ENCODE assay signal across 20 cellular contexts in the genomic region with DNA sequence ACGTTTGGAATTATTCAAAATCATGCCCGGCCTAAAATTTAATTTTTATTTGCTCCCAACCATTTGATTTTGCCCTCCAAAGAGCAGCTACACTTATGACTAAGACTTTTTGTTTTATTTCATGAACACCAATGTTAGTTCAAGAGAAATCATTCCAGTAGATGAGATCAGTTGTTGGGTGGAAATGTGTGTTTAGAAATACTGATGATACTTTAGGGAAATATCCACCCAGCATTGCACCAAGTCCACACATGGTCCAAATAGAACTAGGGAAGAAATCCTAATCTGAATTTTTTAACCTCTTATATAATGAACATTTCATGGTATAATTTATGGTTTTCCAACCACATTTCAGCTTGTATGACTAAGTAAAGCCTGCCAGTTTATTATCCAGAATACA. TPM values are rescaled to one million over a fixed set of nuclear protein-coding genes. Genes with fewer than 3 reads are reported as not detected.
A peak's percentile ranks its signal among the peaks of the same experiment; 100 is the strongest.
DNase-seq lines count a peak whose midpoint lies in the region; ATAC-seq and TF ChIP-seq lines count a peak whose summit lies in the region.
"Had no signal": no experiment of that assay in that cellular context is flagged by ENCODE, and none has a peak within 500 bp of the region (broad histone marks: within the 10 kb centered on the region; RNA-seq: fewer than 3 reads in every experiment).

No MANE protein-coding gene starts in this region.

- H3K36me3 ChIP-seq in right lobe of liver = no peaks in the 10 kb centered on the region
- H3K36me3 ChIP-seq: cardiac muscle cell, thoracic aorta had no signal

- no peaks in the 10 kb centered on the region for H3K9me3 Mint-ChIP-seq in activated CD8-positive, alpha-beta memory T cell treated with anti-CD3 and anti-CD28 coated beads, Interleukin-2, amount 10 ng/mL, durations not matched to agents 7 days and 5 days (ENCODE audit: low read depth)
- no peaks in the 10 kb centered on the region for H3K9me3 Mint-ChIP-seq in osteocyte (ENCODE audit: unreplicated experiment)
- H3K9me3 Mint-ChIP-seq: activated T-helper 17 cell treated with anti-CD3 and anti-CD28 coated beads, Interleukin-2, amount 50 U/mL, for 72 hours; natural killer cell treated with Interleukin-12 subunit alpha and Interleukin-12 subunit beta and Interleukin-15 and Interleukin-18, amount 100 ng/mL, for 72 hours had no signal

- TF ChIP-seq POLR2A in right lobe of liver (IDR thresholded peaks at IDR 0.05) = peak; percentile 43

- peaks cover 15% of the 10 kb centered on the region for H3K27me3 Mint-ChIP-seq in activated CD8-positive, alpha-beta memory T cell treated with anti-CD3 and anti-CD28 coated beads, Interleukin-2, amount 10 ng/mL, durations not matched to agents 7 days and 5 days
- H3K27me3 Mint-ChIP-seq in osteocyte (ENCODE audit: unreplicated experiment) = peaks cover 3% of the 10 kb centered on the region

- TF ChIP-seq CTCF in fibroblast of pulmonary artery (IDR thresholded peaks at IDR 0.05; ENCODE audit: low read length, missing control alignments) = no peak
- no peak for TF ChIP-seq CTCF in right lobe of liver (IDR thresholded peaks at IDR 0.05)
- TF ChIP-seq CTCF in osteocyte (IDR thresholded peaks at IDR 0.05) = no peak

- H3K27ac Mint-ChIP-seq in activated CD8-positive, alpha-beta memory T cell treated with anti-CD3 and anti-CD28 coated beads, Interleukin-2, amount 10 ng/mL, durations not matched to agents 7 days and 5 days = no peak overlapping the region
- H3K27ac Mint-ChIP-seq in osteocyte (ENCODE audit: unreplicated experiment) = no peak overlapping the region
- H3K27ac Mint-ChIP-seq: activated T-helper 17 cell treated with anti-CD3 and anti-CD28 coated beads, Interleukin-2, amount 50 U/mL, for 72 hours; natural killer cell treated with Interleukin-12 subunit alpha and Interleukin-12 subunit beta and Interleukin-15 and Interleukin-18, amount 100 ng/mL, for 72 hours had no signal

- intact Hi-C loops in right lobe of liver (cut with DNase I) = no loop called here

- H3K4me1 Mint-ChIP-seq in activated CD8-positive, alpha-beta memory T cell treated with anti-CD3 and anti-CD28 coated beads, Interleukin-2, amount 10 ng/mL, durations not matched to agents 7 days and 5 days = no peaks in the 10 kb centered on the region
- no peaks in the 10 kb centered on the region for H3K4me1 Mint-ChIP-seq in osteocyte (ENCODE audit: unreplicated experiment)

- peak overlapping the region; percentile 49 to 88 (median 87) for H3K27ac ChIP-seq in right lobe of liver
- H3K27ac ChIP-seq: cardiac muscle cell, thoracic aorta had no signal

- ATAC-seq in right lobe of liver = peak; percentile 43 to 51 (median 46)
- ATAC-seq in activated CD8-positive, alpha-beta memory T cell treated with anti-CD3 and anti-CD28 coated beads, Interleukin-2, amount 10 ng/mL, durations not matched to agents 7 days and 5 days = no peak
- ATAC-seq: natural killer cell treated with Interleukin-12 subunit alpha and Interleukin-12 subunit beta and Interleukin-15 and Interleukin-18, amount 100 ng/mL, for 72 hours had no signal

- no peaks in the 10 kb centered on the region for H3K36me3 Mint-ChIP-seq in activated CD8-positive, alpha-beta memory T cell treated with anti-CD3 and anti-CD28 coated beads, Interleukin-2, amount 10 ng/mL, durations not matched to agents 7 days and 5 days
- no peaks in the 10 kb centered on the region for H3K36me3 Mint-ChIP-seq in osteocyte (ENCODE audit: unreplicated experiment)
- H3K36me3 Mint-ChIP-seq: natural killer cell treated with Interleukin-12 subunit alpha and Interleukin-12 subunit beta and Interleukin-15 and Interleukin-18, amount 100 ng/mL, for 72 hours had no signal

- H3K4me3 Mint-ChIP-seq in activated CD8-positive, alpha-beta memory T cell treated with anti-CD3 and anti-CD28 coated beads, Interleukin-2, amount 10 ng/mL, durations not matched to agents 7 days and 5 days = no peak overlapping the region
- H3K4me3 Mint-ChIP-seq in osteocyte (ENCODE audit: unreplicated experiment) = no peak overlapping the region
- H3K4me3 Mint-ChIP-seq: natural killer cell treated with Interleukin-12 subunit alpha and Interleukin-12 subunit beta and Interleukin-15 and Interleukin-18, amount 100 ng/mL, for 72 hours had no signal

- CTCF ChIA-PET in activated CD8-positive, alpha-beta memory T cell treated with anti-CD3 and anti-CD28 coated beads, Interleukin-2, amount 10 ng/mL, durations not matched to agents 7 days and 5 days (lab: Charles Lee) = no interaction called here

- H3K9me3 ChIP-seq in right lobe of liver = no peaks in the 10 kb centered on the region
- H3K9me3 ChIP-seq: thoracic aorta had no signal

- 36% methylated on average over 2 of the region's 2 CpGs for WGBS in right lobe of liver (ENCODE audit: insufficient coverage, low coverage, low lambda C conversion rate, missing lambda C conversion rate)

- no peaks in the 10 kb centered on the region for H3K27me3 ChIP-seq in right lobe of liver
- H3K27me3 ChIP-seq: cardiac muscle cell had no signal

- DNase-seq in AG08396 (ENCODE audit: low spot score) (peak; percentile 71), HCEC 1CT (peak; percentile 60), fibroblast of pulmonary artery (ENCODE audit: low read depth) (peak; percentile 19), right lobe of liver (no peak), osteocyte (ENCODE audit: extremely low spot score, unreplicated experiment) (no peak), cerebellar nuclear complex (lab: John Stamatoyannopoulos, UW) (no peak), NAMALWA (ENCODE audit: low spot score) (no peak)
- no peak for DNase-seq in activated CD8-positive, alpha-beta memory T cell treated with anti-CD3 and anti-CD28 coated beads, Interleukin-2, amount 10 ng/mL, durations not matched to agents 7 days and 5 days
- DNase-seq: COR-L47, erythroblast, GOT3, hippocampal formation, kidney, NCI-H1105 treated with DMSO at 0.1 percent for 48 hours, NCI-H2107, NCI-H524 had no signal

- H3K4me1 ChIP-seq in right lobe of liver = peaks cover 0 to 60% (median 20%) of the 10 kb centered on the region in 4 donors

- H3K4me3 ChIP-seq in fibroblast of pulmonary artery (replicated peaks; ENCODE audit: low read depth, low read length) (no peak overlapping the region), right lobe of liver (no peak overlapping the region)
- H3K4me3 ChIP-seq: cardiac muscle cell, thoracic aorta had no signal

RNA-seq across cellular contexts. Expression of gene GOLPH3, which starts 28.3 kb away (rescaled TPM):
- total RNA-seq in right lobe of liver = 100 to 1,000 TPM in 3 of 6 experiments, 10 to 100 TPM in 3; 59.1 to 141 (median 95.9) TPM
- total RNA-seq in activated CD8-positive, alpha-beta memory T cell treated with anti-CD3 and anti-CD28 coated beads, Interleukin-2, amount 10 ng/mL, durations not matched to agents 7 days and 5 days = 10 to 100 TPM; 74.7 to 81.4 TPM
- 91.2 and 94.9 TPM in 2 replicates for total RNA-seq in osteocyte

Comparison
In these comparisons a context has a peak if more than half of its experiments do, and no peak if none do; other contexts are left out.
1. DNase-seq: peak in AG08396 (single experiment), HCEC 1CT (single experiment) and fibroblast of pulmonary artery (single experiment); none in right lobe of liver (0 of 3), activated CD8-positive, alpha-beta memory T cell treated with anti-CD3 and anti-CD28 coated beads, Interleukin-2, amount 10 ng/mL, durations not matched to agents 7 days and 5 days (single experiment), osteocyte (single experiment), cerebellar nuclear complex (0 of 2) and NAMALWA (single experiment).